15 cellular contexts compared by ENCODE assay signal in the genomic region with DNA sequence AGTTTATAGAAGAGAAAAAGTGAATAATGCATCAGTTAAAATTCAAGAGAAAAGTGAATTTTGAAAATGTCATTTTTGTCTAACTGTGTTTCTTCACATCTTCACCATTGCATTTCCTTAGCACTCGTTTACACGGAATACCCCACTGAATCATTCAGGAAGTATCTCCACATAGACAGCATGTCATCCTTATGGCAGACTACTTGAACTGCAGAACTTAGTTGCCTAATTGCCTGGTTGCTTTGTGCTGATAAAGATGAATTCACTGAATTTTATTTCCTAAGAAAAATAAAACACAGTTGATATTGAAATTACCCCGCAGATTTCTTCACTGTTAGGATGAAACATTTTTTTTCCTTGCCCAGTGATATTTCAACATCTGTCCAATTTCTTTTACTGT.
DNase-seq lines count a peak whose midpoint lies in the region; ATAC-seq and TF ChIP-seq lines count a peak whose summit lies in the region.
"Had no signal": no experiment of that assay in that cellular context is flagged by ENCODE, and none has a peak within 500 bp of the region (broad histone marks: within the 10 kb centered on the region; RNA-seq: fewer than 3 reads in every experiment).

No MANE protein-coding gene starts in this region.

- no peaks in the 10 kb centered on the region for H3K9me2 ChIP-seq in SK-N-SH

- POLR2A ChIA-PET in AG04449 (lab: Yijun Ruan, JAX) = no interaction called here
- POLR2A ChIA-PET in SK-N-SH (lab: Yijun Ruan, JAX) = no interaction called here

- peak overlapping the region; percentile 43; the same call in 1 of the 2 replicates for H2AFZ ChIP-seq in SK-N-SH (ENCODE audit: low read depth)

- TF ChIP-seq EP300 in SK-N-SH (IDR thresholded peaks at IDR 0.05; ENCODE audit: borderline replicate concordance in 1 of 2, low read depth in 1 of 2, low read length in 1 of 2) = no peak

- peaks cover 0 to 6% of the 10 kb centered on the region in 2 experiments; a peak in 2 of 4 replicates for H3K4me1 ChIP-seq in SK-N-SH (ENCODE audit: control insufficient read depth in 1 of 2, insufficient read depth in 2 of 2, low read depth in 1 of 2, low read length in 1 of 2)
- no peaks in the 10 kb centered on the region for H3K4me1 ChIP-seq in prostate gland (replicated peaks)

- 17% methylated on average over 3 of the region's 3 CpGs for WGBS in SK-N-SH (ENCODE audit: low lambda C conversion rate)
- WGBS in prostate gland = 83% methylated on average over 3 of the region's 3 CpGs

- H3K9me3 ChIP-seq in SK-N-SH (no peaks in the 10 kb centered on the region), prostate gland (no peaks in the 10 kb centered on the region)

- H3K4me2 ChIP-seq in SK-N-SH = peak overlapping the region; percentile 24

- H3F3A ChIP-seq in SK-N-SH (replicated peaks; ENCODE audit: insufficient read depth) = peaks cover 6% of the 10 kb centered on the region

- no peak for TF ChIP-seq CTCF in AG04449 (IDR thresholded peaks at IDR 0.05; ENCODE audit: insufficient read depth, low read length, missing control alignments)
- TF ChIP-seq CTCF in SK-N-SH (IDR thresholded peaks at IDR 0.05) = no peak
- no peak for TF ChIP-seq CTCF in fibroblast of mammary gland (conservative IDR thresholded peaks at IDR 0.05; ENCODE audit: control insufficient read depth, insufficient read depth, low read depth, low read length)
- TF ChIP-seq CTCF in prostate gland (IDR thresholded peaks at IDR 0.05) = no peak

- TF ChIP-seq POLR2A in prostate gland (IDR thresholded peaks at IDR 0.05) = no peak

- ATAC-seq in HG03439 (IDR thresholded peaks at IDR 0.05; ENCODE audit: unreplicated experiment) = no peak
- ATAC-seq: activated CD8-positive, alpha-beta memory T cell treated with anti-CD3 and anti-CD28 coated beads, Interleukin-2, amount 10 ng/mL, durations not matched to agents 7 days and 5 days; left cardiac atrium had no signal

- DNase-seq in AG04449 (ENCODE audit: low read depth, low spot score) (peak; percentile 7), GM04503 (ENCODE audit: low read depth) (peak; percentile 27), SK-N-SH (no peak), fibroblast of mammary gland (ENCODE audit: low read depth) (peak; percentile 56), T-helper 9 cell (no peak), prostate gland (ENCODE audit: low spot score) (no peak)
- DNase-seq in stimulated activated CD4-positive, alpha-beta T cell treated with anti-CD3 and anti-CD28 coated beads, Interleukin-4, amount 100 ng/mL, for 1 hour = no peak
- DNase-seq: activated CD8-positive, alpha-beta memory T cell treated with anti-CD3 and anti-CD28 coated beads, Interleukin-2, amount 10 ng/mL, durations not matched to agents 7 days and 5 days; activated gamma-delta T cell treated with Interleukin-2 at 50 U/mL for 16 hours; C1 segment of cervical spinal cord; caudate nucleus; DMS79 treated with DMSO at 0.1 percent for 48 hours; left cardiac atrium; posterior cingulate gyrus had no signal

- no peaks in the 10 kb centered on the region for H3K79me2 ChIP-seq in SK-N-SH (ENCODE audit: insufficient read depth)

- H3K4me3 ChIP-seq in AG04449 (ENCODE audit: low read depth, low read length) (no peak overlapping the region), SK-N-SH (ENCODE audit: low read depth in 2 of 2, low read length in 1 of 2) (no peak overlapping the region), fibroblast of mammary gland (ENCODE audit: control insufficient read depth, low read depth, low read length) (no peak overlapping the region), prostate gland (no peak overlapping the region)

- no peaks in the 10 kb centered on the region for H4K20me1 ChIP-seq in SK-N-SH (ENCODE audit: insufficient read depth)

- intact Hi-C loops in prostate gland (cut with DNase I) = no loop called here

- no peak overlapping the region for H3K9ac ChIP-seq in SK-N-SH

- H3K36me3 ChIP-seq in SK-N-SH (replicated peaks in 1 of 2; ENCODE audit: control insufficient read depth in 1 of 2, insufficient read depth in 2 of 2, low read length in 1 of 2) (no peaks in the 10 kb centered on the region), prostate gland (no peaks in the 10 kb centered on the region)

- CTCF ChIA-PET in AG04449 (lab: Yijun Ruan, JAX) (no interaction called here), SK-N-SH (lab: Yijun Ruan, JAX) (no interaction called here)

- H3K27me3 ChIP-seq in SK-N-SH (ENCODE audit: insufficient read depth) = no peaks in the 10 kb centered on the region
- H3K27me3 ChIP-seq in prostate gland (replicated peaks; ENCODE audit: insufficient read depth) = no peaks in the 10 kb centered on the region

- peak overlapping the region in 1 of 2 experiments; percentile 76; a peak in 2 of 4 replicates for H3K27ac ChIP-seq in SK-N-SH (ENCODE audit: low read depth in 2 of 2, low read length in 1 of 2)
- no peak overlapping the region for H3K27ac ChIP-seq in prostate gland

- TF ChIP-seq RAD21 in SK-N-SH (IDR thresholded peaks at IDR 0.05; ENCODE audit: low read length) = no peak

TF ChIP-seq in SK-N-SH, 30 proteins besides CTCF, POLR2A, EP300 and RAD21:
- TF ChIP-seq, protein P1, sequence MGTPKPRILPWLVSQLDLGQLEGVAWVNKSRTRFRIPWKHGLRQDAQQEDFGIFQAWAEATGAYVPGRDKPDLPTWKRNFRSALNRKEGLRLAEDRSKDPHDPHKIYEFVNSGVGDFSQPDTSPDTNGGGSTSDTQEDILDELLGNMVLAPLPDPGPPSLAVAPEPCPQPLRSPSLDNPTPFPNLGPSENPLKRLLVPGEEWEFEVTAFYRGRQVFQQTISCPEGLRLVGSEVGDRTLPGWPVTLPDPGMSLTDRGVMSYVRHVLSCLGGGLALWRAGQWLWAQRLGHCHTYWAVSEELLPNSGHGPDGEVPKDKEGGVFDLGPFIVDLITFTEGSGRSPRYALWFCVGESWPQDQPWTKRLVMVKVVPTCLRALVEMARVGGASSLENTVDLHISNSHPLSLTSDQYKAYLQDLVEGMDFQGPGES (IDR thresholded peaks at IDR 0.05; ENCODE audit: low read depth, low read length) = no peak
- 0 out of 2 replicates have a peak, but pooled peaks have one; percentile 30 for TF ChIP-seq ELF1 (IDR thresholded peaks at IDR 0.05)
- no peak; the same call in 1 of the 2 replicates for TF ChIP-seq TCF12 (IDR thresholded peaks at IDR 0.05)
- TF ChIP-seq PBX3 (IDR thresholded peaks at IDR 0.05) = peak; percentile 44; the same call in 1 of the 2 replicates
- peak; percentile 32; the same call in 1 of the 2 replicates for TF ChIP-seq FOSL2 (IDR thresholded peaks at IDR 0.05; ENCODE audit: borderline replicate concordance, low read depth)

Comparison
In these comparisons a context has a peak if more than half of its experiments do, and no peak if none do; other contexts are left out.
1. DNase-seq: peak in AG04449 (single experiment), GM04503 (single experiment) and fibroblast of mammary gland (single experiment); none in SK-N-SH (single experiment), T-helper 9 cell (single experiment), stimulated activated CD4-positive, alpha-beta T cell treated with anti-CD3 and anti-CD28 coated beads, Interleukin-4, amount 100 ng/mL, for 1 hour (single experiment) and prostate gland (single experiment).